8 cellular contexts compared by ENCODE assay signal in genomic region chr20:63224272-63225081, GRCh38. TPM values are rescaled to one million over a fixed set of nuclear protein-coding genes. Genes with fewer than 3 reads are reported as not detected.
A peak's percentile ranks its signal among the peaks of the same experiment; 100 is the strongest.
DNase-seq lines count a peak whose midpoint lies in the region; TF ChIP-seq lines count a peak whose summit lies in the region.
"Had no signal": no experiment of that assay in that cellular context is flagged by ENCODE, and none has a peak within 500 bp of the region (broad histone marks: within the 10 kb centered on the region; RNA-seq: fewer than 3 reads in every experiment).

No MANE protein-coding gene starts in this region.

- H3K9ac ChIP-seq in smooth muscle cell (ENCODE audit: low read depth) = no peak overlapping the region

- H3K27ac ChIP-seq in smooth muscle cell (ENCODE audit: low read depth) = no peak overlapping the region

- no peak overlapping the region for H3K4me3 ChIP-seq in fibroblast of villous mesenchyme (ENCODE audit: low read depth, low read length)
- no peak overlapping the region for H3K4me3 ChIP-seq in smooth muscle cell

- DNase-seq in HS-27A (ENCODE audit: low read depth) (peak; percentile 52), RPMI7951 (ENCODE audit: low read depth) (peak; percentile 67), fibroblast of villous mesenchyme (ENCODE audit: low read depth) (peak; percentile 69), smooth muscle cell (lab: John Stamatoyannopoulos, UW; ENCODE audit: unreplicated experiment) (no peak), activated gamma-delta T cell treated with Interleukin-2 at 50 U/mL for 16 hours (no peak)
- DNase-seq in activated CD8-positive, alpha-beta memory T cell treated with anti-CD3 and anti-CD28 coated beads, Interleukin-2, amount 50 U/mL, for 48 hours = no peak
- no peak for DNase-seq in effector CD8-positive, alpha-beta T cell (lab: John Stamatoyannopoulos, UW)
- DNase-seq: activated CD4-positive, alpha-beta T cell treated with anti-CD3 and anti-CD28 coated beads, Interleukin-2, amount 10 ng/mL, durations not matched to agents 7 days and 5 days had no signal

- TF ChIP-seq CTCF in fibroblast of villous mesenchyme (IDR thresholded peaks at IDR 0.05; ENCODE audit: insufficient read depth, low read depth, low read length) (peak; percentile 24), smooth muscle cell (IDR thresholded peaks at IDR 0.05; ENCODE audit: borderline replicate concordance, insufficient read depth, poor library complexity, severe bottlenecking) (no peak)

- H3K36me3 ChIP-seq in smooth muscle cell (ENCODE audit: low read depth) = no peaks in the 10 kb centered on the region

- peak overlapping the region; percentile 22 for H3K4me2 ChIP-seq in smooth muscle cell

- H2AFZ ChIP-seq in smooth muscle cell (ENCODE audit: low read depth) = no peak overlapping the region

- peaks cover 5% of the 10 kb centered on the region for H3F3A ChIP-seq in smooth muscle cell (ENCODE audit: low read depth)

- no peaks in the 10 kb centered on the region for H4K20me1 ChIP-seq in smooth muscle cell (ENCODE audit: low read depth)

- H3K9me3 ChIP-seq in smooth muscle cell (replicated peaks; ENCODE audit: low read depth) = no peaks in the 10 kb centered on the region

- 50% methylated on average over 16 of the region's 16 CpGs for WGBS in smooth muscle cell (ENCODE audit: low lambda C conversion rate)

- no peaks in the 10 kb centered on the region for H3K79me2 ChIP-seq in smooth muscle cell (ENCODE audit: low read depth)

- H3K27me3 ChIP-seq in smooth muscle cell (ENCODE audit: low read depth) = no peaks in the 10 kb centered on the region

- H3K4me1 ChIP-seq in smooth muscle cell (ENCODE audit: low read depth) = no peaks in the 10 kb centered on the region

RNA-seq across cellular contexts. Expression of gene YTHDF1, which starts 8.5 kb away (rescaled TPM):
- 21.2 and 22.1 TPM in 2 replicates for total RNA-seq in RPMI7951 (2014; rRNA removed; shearing (Covaris generic))
- total RNA-seq in fibroblast of villous mesenchyme = 24.8 and 30.7 TPM in 2 replicates
- total RNA-seq in smooth muscle cell = 25.3 and 28.2 TPM in 2 replicates
- 35.8 and 50.9 TPM in 2 replicates for polyA plus RNA-seq in smooth muscle cell

RNA-seq across cellular contexts. Expression of gene BIRC7, which starts 11.2 kb away (rescaled TPM):
- total RNA-seq in RPMI7951 (2014; rRNA removed; shearing (Covaris generic)) = not detected in 2 replicates
- 0.32 TPM in 1 of 2 replicates, not detected in the other for total RNA-seq in fibroblast of villous mesenchyme
- total RNA-seq in smooth muscle cell = 3.5 and 5.8 TPM in 2 replicates
- polyA plus RNA-seq in smooth muscle cell = 10.9 and 12.2 TPM in 2 replicates
- total RNA-seq: activated CD4-positive, alpha-beta T cell treated with anti-CD3 and anti-CD28 coated beads, Interleukin-2, amount 10 ng/mL, durations not matched to agents 7 days and 5 days had no signal

RNA-seq across cellular contexts. Expression of gene NKAIN4, which starts 29.8 kb away (rescaled TPM):
- not detected in 2 replicates for total RNA-seq in RPMI7951 (2014; rRNA removed; shearing (Covaris generic))
- total RNA-seq in fibroblast of villous mesenchyme (not detected in 2 replicates), smooth muscle cell (34.2 and 50.0 TPM in 2 replicates)
- 19.8 and 78.9 TPM in 2 replicates for polyA plus RNA-seq in smooth muscle cell
- total RNA-seq: activated CD4-positive, alpha-beta T cell treated with anti-CD3 and anti-CD28 coated beads, Interleukin-2, amount 10 ng/mL, durations not matched to agents 7 days and 5 days had no signal

RNA-seq across cellular contexts. Expression of gene ARFGAP1, which starts 48.1 kb away (rescaled TPM):
- 29.0 and 35.7 TPM in 2 replicates for total RNA-seq in RPMI7951 (2014; rRNA removed; shearing (Covaris generic))
- total RNA-seq in fibroblast of villous mesenchyme (85.5 and 109 TPM in 2 replicates), smooth muscle cell (100 and 101 TPM in 2 replicates)
- 169 and 188 TPM in 2 replicates for polyA plus RNA-seq in smooth muscle cell

Comparison
In these comparisons a context has a peak if more than half of its experiments do, and no peak if none do; other contexts are left out.
1. DNase-seq: peak in HS-27A (single experiment), RPMI7951 (single experiment) and fibroblast of villous mesenchyme (single experiment); none in smooth muscle cell (single experiment), activated gamma-delta T cell treated with Interleukin-2 at 50 U/mL for 16 hours (single experiment), activated CD8-positive, alpha-beta memory T cell treated with anti-CD3 and anti-CD28 coated beads, Interleukin-2, amount 50 U/mL, for 48 hours (single experiment) and effector CD8-positive, alpha-beta T cell (single experiment).
2. RNA of gene NKAIN4, which starts 29.8 kb away (total RNA-seq): 34.2 to 50.0 TPM in smooth muscle cell; not detected in RPMI7951 and not detected in fibroblast of villous mesenchyme; every median in the first group is over 10 times any median in the second.